In the genomic region with DNA sequence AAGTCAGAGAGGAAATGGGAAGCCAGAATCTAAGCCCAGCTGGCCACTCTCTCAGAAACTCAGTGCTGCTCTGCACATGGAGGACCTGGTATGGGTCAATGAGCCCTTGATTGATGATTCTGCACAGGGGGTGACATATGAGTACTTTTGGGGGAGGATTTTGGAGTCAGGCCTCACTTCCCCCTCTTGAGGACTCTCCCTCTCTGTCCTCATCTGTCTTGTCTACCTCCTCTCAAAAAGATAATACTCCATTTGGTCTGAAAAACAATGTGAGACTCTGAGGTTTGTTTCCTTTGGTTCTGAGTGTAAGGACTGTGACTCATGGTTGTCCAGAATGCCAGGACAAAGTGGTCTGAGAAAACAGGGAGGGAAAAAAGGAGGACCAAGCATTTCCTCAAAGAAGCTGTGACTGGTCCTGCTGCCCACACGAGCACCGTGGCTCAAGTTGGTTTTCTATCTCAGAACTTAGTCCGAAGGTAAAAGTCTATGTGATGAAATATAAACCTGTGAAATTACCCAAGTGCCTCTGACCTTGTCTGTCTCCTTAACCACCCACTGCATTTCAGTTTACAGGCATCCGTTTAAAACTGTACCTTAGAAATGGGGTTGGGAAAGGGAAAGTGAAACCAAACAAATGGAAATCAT, we compare ENCODE assay signal across 1 cellular context.
A peak's percentile ranks its signal among the peaks of the same experiment; 100 is the strongest.
TF ChIP-seq lines count a peak whose summit lies in the region.

No MANE protein-coding gene starts in this region.

TF ChIP-seq in liver, 16 proteins besides CTCF, POLR2A, EP300 and RAD21 (continued from another document):
- TF ChIP-seq SP1 (IDR thresholded peaks at IDR 0.05) (peak; percentile 89), MAX (IDR thresholded peaks at IDR 0.05) (peak; percentile 73), HNF4G (IDR thresholded peaks at IDR 0.05) (peak; percentile 78), NR2F2 (IDR thresholded peaks at IDR 0.05) (no peak), JUND (IDR thresholded peaks at IDR 0.05) (peak; percentile 58 to 84), EGR1 (IDR thresholded peaks at IDR 0.05; ENCODE audit: low read depth in 2 of 2) (peak in 1 of 2 donors; percentile 72), RXRA (IDR thresholded peaks at IDR 0.05) (peak; percentile 61 to 80)
- TF ChIP-seq, protein P1, sequence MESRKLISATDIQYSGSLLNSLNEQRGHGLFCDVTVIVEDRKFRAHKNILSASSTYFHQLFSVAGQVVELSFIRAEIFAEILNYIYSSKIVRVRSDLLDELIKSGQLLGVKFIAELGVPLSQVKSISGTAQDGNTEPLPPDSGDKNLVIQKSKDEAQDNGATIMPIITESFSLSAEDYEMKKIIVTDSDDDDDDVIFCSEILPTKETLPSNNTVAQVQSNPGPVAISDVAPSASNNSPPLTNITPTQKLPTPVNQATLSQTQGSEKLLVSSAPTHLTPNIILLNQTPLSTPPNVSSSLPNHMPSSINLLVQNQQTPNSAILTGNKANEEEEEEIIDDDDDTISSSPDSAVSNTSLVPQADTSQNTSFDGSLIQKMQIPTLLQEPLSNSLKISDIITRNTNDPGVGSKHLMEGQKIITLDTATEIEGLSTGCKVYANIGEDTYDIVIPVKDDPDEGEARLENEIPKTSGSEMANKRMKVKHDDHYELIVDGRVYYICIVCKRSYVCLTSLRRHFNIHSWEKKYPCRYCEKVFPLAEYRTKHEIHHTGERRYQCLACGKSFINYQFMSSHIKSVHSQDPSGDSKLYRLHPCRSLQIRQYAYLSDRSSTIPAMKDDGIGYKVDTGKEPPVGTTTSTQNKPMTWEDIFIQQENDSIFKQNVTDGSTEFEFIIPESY (IDR thresholded peaks at IDR 0.05): peak; percentile 68
